In the genomic region with DNA sequence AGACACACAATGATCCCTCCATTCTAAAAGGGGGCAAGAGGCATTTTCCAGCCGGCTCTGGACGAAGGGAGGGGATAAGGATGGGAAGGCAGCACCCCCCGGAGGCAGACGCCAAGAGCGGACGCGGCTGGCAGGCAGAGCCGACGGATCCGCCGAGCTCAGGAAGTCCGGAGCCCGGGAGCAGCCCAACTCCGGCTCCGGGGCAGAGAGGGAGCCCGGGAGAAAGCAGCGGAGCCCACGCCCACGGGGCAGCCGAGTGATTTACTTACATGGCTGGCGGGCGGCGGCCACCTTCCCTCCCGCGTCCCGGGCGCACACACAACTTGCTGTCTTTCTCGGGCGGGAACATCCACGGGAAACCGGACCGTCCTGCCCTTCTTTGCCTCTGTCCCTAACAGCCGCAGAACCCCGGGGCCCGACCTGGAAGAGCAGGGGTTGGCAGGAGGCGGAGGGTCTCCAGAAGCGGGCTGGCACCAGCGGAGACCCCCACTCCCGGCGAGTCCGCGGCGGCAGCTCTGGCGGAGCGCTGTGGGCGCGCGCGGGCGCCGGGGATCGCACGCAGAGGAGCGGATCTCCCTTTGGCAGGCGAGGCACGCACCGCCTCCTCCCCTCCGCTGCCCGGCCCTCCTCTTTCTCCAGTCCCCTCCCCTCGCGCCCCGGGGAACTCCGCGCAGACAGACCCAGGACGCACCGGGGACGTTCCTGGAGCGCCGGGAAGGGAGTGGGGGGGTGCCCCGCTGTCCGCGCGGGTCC, we compare ENCODE assay signal across 8 cellular contexts. TPM values are rescaled to one million over a fixed set of nuclear protein-coding genes. Genes with fewer than 3 reads are reported as not detected.
DNase-seq lines count a peak whose midpoint lies in the region; ATAC-seq and TF ChIP-seq lines count a peak whose summit lies in the region.

TSS of gene LHFPL6 (minus strand) at position 580 of the 753 bp plus-strand sequence.

- no peak within 1 kb of the TSS for H3K27ac Mint-ChIP-seq in progenitor cell of endocrine pancreas

- peak within 1 kb of the TSS; percentile 67 for H3K4me3 Mint-ChIP-seq in progenitor cell of endocrine pancreas (ENCODE audit: low read depth)

- H3K27me3 ChIP-seq in Loucy (ENCODE audit: insufficient read depth, low read length, poor library complexity, severe bottlenecking) (peaks cover 31% of the 10 kb centered on the region), SU-DHL-6 (ENCODE audit: low read length) (no peaks in the 10 kb centered on the region), vagina (no peaks in the 10 kb centered on the region)

- no peaks in the 10 kb centered on the region for H3K79me2 ChIP-seq in Loucy (ENCODE audit: insufficient read depth, low read length)
- no peaks in the 10 kb centered on the region for H3K79me2 ChIP-seq in SU-DHL-6 (ENCODE audit: insufficient read depth, low read length)

- H3K27me3 Mint-ChIP-seq in progenitor cell of endocrine pancreas = peaks cover 63% of the 10 kb centered on the region

- intact Hi-C loops in left ventricle myocardium superior (cut with micrococcal nuclease) = loop anchor here (5.0 kb wide), 2 partner anchors 185 to 330 kb away; no protein-coding TSS in a partner anchor
- intact Hi-C loops in vagina (cut with DNase I) = loop anchor here (5.0 kb wide), 1 partner anchor 185 kb away; no protein-coding TSS in a partner anchor

- H4K20me1 ChIP-seq in Loucy (ENCODE audit: insufficient read depth, low read length, poor library complexity, severe bottlenecking) (no peaks in the 10 kb centered on the region), SU-DHL-6 (ENCODE audit: low read depth, low read length) (no peaks in the 10 kb centered on the region)

- H3K4me3 ChIP-seq in Loucy (ENCODE audit: low read length, poor library complexity, severe bottlenecking) (peak within 1 kb of the TSS; percentile 81), SU-DHL-6 (ENCODE audit: insufficient read depth, low read length, poor library complexity, severe bottlenecking) (peak within 1 kb of the TSS; percentile 71), vagina (peak within 1 kb of the TSS; percentile 86 to 91)

- H3K36me3 ChIP-seq in Loucy (ENCODE audit: insufficient read depth, low read length) = no peaks in the 10 kb centered on the region
- no peaks in the 10 kb centered on the region for H3K36me3 ChIP-seq in SU-DHL-6 (ENCODE audit: low read length)
- H3K36me3 ChIP-seq in vagina = no peaks in the 10 kb centered on the region

- peak; percentile 37; the same call in 1 of the 2 replicates for TF ChIP-seq CTCF in Loucy (conservative IDR thresholded peaks at IDR 0.05; ENCODE audit: low read length)
- TF ChIP-seq CTCF in SU-DHL-6 (IDR thresholded peaks at IDR 0.05; ENCODE audit: insufficient read depth, low read length, poor library complexity, severe bottlenecking) = peak; percentile 45
- peak; percentile 41 for TF ChIP-seq CTCF in progenitor cell of endocrine pancreas (IDR thresholded peaks at IDR 0.05; ENCODE audit: unreplicated experiment)
- no peak for TF ChIP-seq CTCF in vagina (IDR thresholded peaks at IDR 0.05)

- peaks cover 6% of the 10 kb centered on the region for H3K4me1 ChIP-seq in Loucy (ENCODE audit: insufficient read depth, low read length, poor library complexity, severe bottlenecking)
- peaks cover 38% of the 10 kb centered on the region for H3K4me1 ChIP-seq in vagina

- H3K27ac ChIP-seq in SU-DHL-6 (ENCODE audit: low read depth, low read length) = no peak within 1 kb of the TSS
- peak within 1 kb of the TSS; percentile 93 for H3K27ac ChIP-seq in vagina

- H3K9me3 ChIP-seq in Loucy (ENCODE audit: insufficient read depth, low read depth, low read length) (no peaks in the 10 kb centered on the region), SU-DHL-6 (ENCODE audit: insufficient read depth, low read length) (no peaks in the 10 kb centered on the region), vagina (no peaks in the 10 kb centered on the region)

- no peaks in the 10 kb centered on the region for H3F3A ChIP-seq in Loucy (ENCODE audit: low read depth)
- H3F3A ChIP-seq in SU-DHL-6 (ENCODE audit: insufficient read depth) = no peaks in the 10 kb centered on the region

- peak within 1 kb of the TSS; percentile 83 for H3K4me2 ChIP-seq in Loucy (ENCODE audit: low read depth, low read length, poor library complexity, severe bottlenecking)
- peak within 1 kb of the TSS; percentile 62 for H3K4me2 ChIP-seq in SU-DHL-6 (ENCODE audit: low read depth, low read length, poor library complexity, severe bottlenecking)

- TF ChIP-seq POLR2A in vagina (IDR thresholded peaks at IDR 0.05) = peak in 1 of 2 donors; percentile 58

- no peaks in the 10 kb centered on the region for H3K9me3 Mint-ChIP-seq in progenitor cell of endocrine pancreas (ENCODE audit: low read depth)

- peaks cover 9% of the 10 kb centered on the region for H3K4me1 Mint-ChIP-seq in progenitor cell of endocrine pancreas (ENCODE audit: low read depth)

- no peaks in the 10 kb centered on the region for H3K36me3 Mint-ChIP-seq in progenitor cell of endocrine pancreas (ENCODE audit: insufficient read depth)

- peak; percentile 96 for ATAC-seq in left ventricle myocardium superior

- H3K9ac ChIP-seq in Loucy (ENCODE audit: low read depth, low read length, poor library complexity, severe bottlenecking) = peak within 1 kb of the TSS; percentile 65
- peak within 1 kb of the TSS; percentile 65 for H3K9ac ChIP-seq in SU-DHL-6 (ENCODE audit: low read length)

- DNase-seq in ELR (ENCODE audit: low read depth) (peak; percentile 89), H4 (ENCODE audit: low spot score) (peak; percentile 21), anterior cingulate cortex (lab: John Stamatoyannopoulos, UW) (peak in 57 of 58 donors; percentile 7 to 79 (median 64)), left ventricle myocardium superior (peak; percentile 93), progenitor cell of endocrine pancreas (ENCODE audit: low spot score, unreplicated experiment) (peak; percentile 60), vagina (ENCODE audit: extremely low spot score in 2 of 2) (peak in 1 of 2 donors; percentile 91)

- peak within 1 kb of the TSS; percentile 94 for H2AFZ ChIP-seq in Loucy (ENCODE audit: low read length)
- H2AFZ ChIP-seq in SU-DHL-6 (ENCODE audit: low read depth, low read length, severe bottlenecking) = peak within 1 kb of the TSS; percentile 81

- H3K9me2 ChIP-seq in Loucy (replicated peaks; ENCODE audit: low read depth, low read length) = no peaks in the 10 kb centered on the region
- H3K9me2 ChIP-seq in SU-DHL-6 (replicated peaks; ENCODE audit: insufficient read depth, low read length) = no peaks in the 10 kb centered on the region

RNA-seq across cellular contexts. Expression of gene LHFPL6, which starts in this region (rescaled TPM):
- 1.7 and 4.1 TPM in 2 replicates for total RNA-seq in H4 (2014; rRNA removed; shearing (Covaris generic))
- total RNA-seq in left ventricle myocardium superior (54.3 TPM), progenitor cell of endocrine pancreas (1.0 and 1.2 TPM in 2 replicates), vagina (54.8 TPM)

Comparison
In these comparisons a context has a peak if more than half of its experiments do, and no peak if none do; other contexts are left out.
1. RNA of gene LHFPL6 (total RNA-seq): 54.8 TPM in vagina (single experiment) and 54.3 TPM in left ventricle myocardium superior (single experiment); 1.7 to 4.1 TPM in H4 and 1.0 to 1.2 TPM in progenitor cell of endocrine pancreas; every median in the first group is over 10 times any median in the second.
2. CTCF ChIP-seq: peak in Loucy (single experiment), SU-DHL-6 (single experiment) and progenitor cell of endocrine pancreas (single experiment); none in vagina (0 of 3).
3. Peak in every context shown above with its lines, with median percentiles within 50 percentile points of each other: H3K4me3 ChIP-seq.